Comparison of ENCODE assay signal across 35 cellular contexts in genomic region chr6:49632712-49633111, GRCh38. TPM values are rescaled to one million over a fixed set of nuclear protein-coding genes. Genes with fewer than 3 reads are reported as not detected.
"Had no signal": no experiment of that assay in that cellular context is flagged by ENCODE, and none has a peak within 500 bp of the region (broad histone marks: within the 10 kb centered on the region; RNA-seq: fewer than 3 reads in every experiment).

No MANE protein-coding gene starts in this region.

- H3K36me3 ChIP-seq: adrenal gland, brain microvascular endothelial cell, breast epithelium had no signal

- ATAC-seq: activated CD8-positive, alpha-beta T cell treated with anti-CD3 and anti-CD28 coated beads for 36 hours; activated naive CD4-positive, alpha-beta T cell treated with anti-CD3 and anti-CD28 coated beads, Interleukin-2, amount 50 U/mL, for 72 hours; activated T-cell treated with anti-CD3 and anti-CD28 coated beads, Interleukin-2, amount 50 U/mL, for 4 hours; activated T-cell treated with anti-CD3 and anti-CD28 coated beads, Interleukin-2, amount 50 U/mL, for 72 hours; activated T-helper 17 cell treated with anti-CD3 and anti-CD28 coated beads, Interleukin-2, amount 50 U/mL, for 72 hours; body of pancreas had no signal

- H3K4me1 ChIP-seq: adrenal gland, body of pancreas, breast epithelium had no signal

- H3K27ac ChIP-seq: adrenal gland, body of pancreas, brain microvascular endothelial cell, breast epithelium, VCaP had no signal

- H3K9me3 ChIP-seq: adrenal gland, body of pancreas, breast epithelium had no signal

- DNase-seq: activated B cell treated with CpG ODN at 0.5 μM for 24 hours; activated CD4-positive, alpha-beta memory T cell treated with anti-CD3 and anti-CD28 coated beads for 36 hours; activated CD4-positive, alpha-beta T cell treated with anti-CD3 and anti-CD28 coated beads for 4 hours; activated CD4-positive, alpha-beta T cell treated with anti-CD3 and anti-CD28 coated beads, Interleukin-2, amount 10 ng/mL, durations not matched to agents 24 days and 14 days; activated CD4-positive, alpha-beta T cell treated with anti-CD3 and anti-CD28 coated beads, Interleukin-2, amount 50 U/mL, for 1 hour; activated CD4-positive, alpha-beta T cell treated with anti-CD3 and anti-CD28 coated beads, Interleukin-2, amount 50 U/mL, for 4 hours; activated CD4-positive, CD25-positive, alpha-beta regulatory T cell treated with anti-CD3 and anti-CD28 coated beads, Interleukin-2, amount 50 U/mL, for 72 hours; activated CD8-positive, alpha-beta memory T cell treated with anti-CD3 and anti-CD28 coated beads, Interleukin-2, amount 50 U/mL, for 4 hours; activated CD8-positive, alpha-beta T cell treated with anti-CD3 and anti-CD28 coated beads for 36 hours; activated effector memory CD4-positive, alpha-beta T cell treated with anti-CD3 and anti-CD28 coated beads, Interleukin-2, amount 50 U/mL, for 16 hours; activated gamma-delta T cell treated with Interleukin-2 at 50 U/mL for 16 hours; activated naive CD4-positive, alpha-beta T cell; activated naive CD4-positive, alpha-beta T cell treated with anti-CD3 and anti-CD28 coated beads for 36 hours; activated naive CD4-positive, alpha-beta T cell treated with anti-CD3 and anti-CD28 coated beads, Interleukin-2, amount 50 U/mL, for 16 hours; activated naive CD8-positive, alpha-beta T cell treated with anti-CD3 and anti-CD28 coated beads for 36 hours; activated T-cell treated with anti-CD3 and anti-CD28 coated beads for 4 hours; activated T-cell treated with anti-CD3 and anti-CD28 coated beads, Interleukin-2, amount 50 U/mL, for 1 hour; activated T-cell treated with anti-CD3 and anti-CD28 coated beads, Interleukin-2, amount 50 U/mL, for 4 hours; activated T-cell treated with anti-CD3 and anti-CD28 coated beads, Interleukin-2, amount 50 U/mL, for 72 hours; adrenal gland; amniotic stem cell; aorta; body of pancreas; brain microvascular endothelial cell; central memory CD4-positive, alpha-beta T cell; T-helper 2 cell; T-helper 9 cell had no signal

- H3K4me3 ChIP-seq: adrenal gland, body of pancreas, breast epithelium had no signal

- H3K27me3 ChIP-seq: adrenal gland, body of pancreas, brain microvascular endothelial cell, breast epithelium had no signal

RNA-seq across cellular contexts. Expression of gene RHAG, which starts 3.9 kb away (rescaled TPM):
- total RNA-seq: activated B cell treated with CpG ODN at 0.5 μM for 24 hours; activated CD4-positive, alpha-beta memory T cell treated with anti-CD3 and anti-CD28 coated beads for 36 hours; activated CD4-positive, alpha-beta T cell treated with anti-CD3 and anti-CD28 coated beads, Interleukin-2, amount 10 ng/mL, durations not matched to agents 24 days and 14 days; activated CD8-positive, alpha-beta memory T cell treated with anti-CD3 and anti-CD28 coated beads for 36 hours; activated CD8-positive, alpha-beta T cell treated with anti-CD3 and anti-CD28 coated beads for 36 hours; activated naive CD4-positive, alpha-beta T cell treated with anti-CD3 and anti-CD28 coated beads for 36 hours; activated naive CD4-positive, alpha-beta T cell treated with anti-CD3 and anti-CD28 coated beads, Interleukin-2, amount 50 U/mL, for 72 hours; activated naive CD8-positive, alpha-beta T cell treated with anti-CD3 and anti-CD28 coated beads for 36 hours; activated T-cell treated with anti-CD3 and anti-CD28 coated beads, Interleukin-2, amount 50 U/mL, for 72 hours; activated T-helper 1 cell treated with anti-CD3 and anti-CD28 coated beads, Interleukin-12 subunit alpha, Interleukin-12 subunit beta, Interleukin-2, Interleukin-4 antibody, amounts not matched to agents 30 ng/mL and 10 ng/mL and 1 ng/mL, durations not matched to agents 14 hours and 24 hours and 36 hours; activated T-helper 17 cell treated with anti-CD3 and anti-CD28 coated beads, Interleukin-2, amount 50 U/mL, for 72 hours; aorta; astrocyte; body of pancreas; breast epithelium; cardiac septum had no signal
- polyA plus RNA-seq: aorta had no signal
